ENCODE assay signal across 11 cellular contexts in the genomic region with DNA sequence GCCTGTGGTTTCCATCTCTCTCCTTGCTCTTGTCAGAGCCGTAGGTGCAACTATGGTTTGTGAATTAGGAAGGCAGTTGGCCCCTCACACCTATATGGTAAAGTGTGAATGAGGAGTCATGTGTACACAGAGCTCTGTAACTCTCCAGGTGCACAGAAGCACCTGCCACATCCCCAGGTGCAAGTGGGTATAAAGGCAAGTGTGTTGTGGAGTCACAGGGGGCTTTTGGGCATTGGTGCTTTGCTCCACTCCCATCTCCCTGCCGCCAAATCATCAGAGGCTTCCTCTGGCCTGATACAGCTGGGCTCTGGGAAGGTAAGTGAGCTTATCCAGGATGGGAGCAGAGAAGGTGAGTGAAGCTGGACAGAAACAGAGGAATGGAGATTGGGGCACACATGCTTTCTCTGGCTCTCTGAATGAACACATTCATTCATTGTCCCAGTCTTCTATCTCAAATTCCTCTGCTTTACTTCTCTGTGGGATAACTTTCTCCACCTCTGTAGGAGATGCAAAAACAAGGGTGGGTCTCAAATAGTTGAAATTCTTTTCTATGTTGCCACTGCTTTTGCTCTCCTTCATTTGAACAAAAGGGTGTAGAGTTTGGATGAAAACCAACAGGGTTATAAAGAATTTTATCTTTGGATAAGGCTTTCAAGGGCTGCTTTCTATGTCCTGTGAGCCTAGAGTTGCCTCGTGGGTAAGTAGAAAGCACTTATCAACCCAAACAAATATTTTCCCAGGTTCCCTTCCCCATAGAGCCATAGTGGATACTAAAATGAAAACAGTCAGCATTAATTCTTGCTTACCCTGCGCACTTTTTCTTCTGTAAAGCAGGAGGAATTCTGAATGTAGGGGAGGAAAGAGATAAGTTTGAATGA. TPM values are rescaled to one million over a fixed set of nuclear protein-coding genes. Genes with fewer than 3 reads are reported as not detected.
DNase-seq lines count a peak whose midpoint lies in the region; ATAC-seq and TF ChIP-seq lines count a peak whose summit lies in the region.
"Had no signal": no experiment of that assay in that cellular context is flagged by ENCODE, and none has a peak within 500 bp of the region (broad histone marks: within the 10 kb centered on the region; RNA-seq: fewer than 3 reads in every experiment).

No MANE protein-coding gene starts in this region.

- no peaks in the 10 kb centered on the region for H3K27me3 Mint-ChIP-seq in naive thymus-derived CD4-positive, alpha-beta T cell
- no peaks in the 10 kb centered on the region for H3K27me3 Mint-ChIP-seq in stimulated activated naive B cell treated with anti-CD40 and anti-IgM and Interleukin-4, amounts not matched to agents 10 μg/mL and 1 μg/mL and 100 μg/mL, for 72 hours
- H3K27me3 Mint-ChIP-seq: activated CD4-positive, alpha-beta memory T cell treated with anti-CD3 and anti-CD28 coated beads, Interleukin-2, amount 10 ng/mL, durations not matched to agents 7 days and 5 days had no signal

- H3K9me3 ChIP-seq in naive thymus-derived CD4-positive, alpha-beta T cell (ENCODE audit: control insufficient read depth in 2 of 3, low read length in 3 of 3), result no peaks in the 10 kb centered on the region
- no peaks in the 10 kb centered on the region for H3K9me3 ChIP-seq in effector memory CD4-positive, alpha-beta T cell (ENCODE audit: control insufficient read depth, low read length)
- H3K9me3 ChIP-seq in vagina, result no peaks in the 10 kb centered on the region
- H3K9me3 ChIP-seq: thoracic aorta had no signal

- TF ChIP-seq POLR2A in vagina (IDR thresholded peaks at IDR 0.05), result no peak

- no peaks in the 10 kb centered on the region for H3K36me3 ChIP-seq in naive thymus-derived CD4-positive, alpha-beta T cell (ENCODE audit: control insufficient read depth in 2 of 3, insufficient read depth in 3 of 3, low read length in 3 of 3)
- no peaks in the 10 kb centered on the region for H3K36me3 ChIP-seq in effector memory CD4-positive, alpha-beta T cell (ENCODE audit: control insufficient read depth, insufficient read depth, low read length)
- H3K36me3 ChIP-seq in vagina, result no peaks in the 10 kb centered on the region
- H3K36me3 ChIP-seq: thoracic aorta had no signal

- H3K27ac ChIP-seq in naive thymus-derived CD4-positive, alpha-beta T cell (ENCODE audit: low read depth, low read length), result no peak overlapping the region
- H3K27ac ChIP-seq in effector memory CD4-positive, alpha-beta T cell (ENCODE audit: insufficient read depth, low read length, poor library complexity, severe bottlenecking), result no peak overlapping the region
- H3K27ac ChIP-seq in vagina, result no peak overlapping the region
- H3K27ac ChIP-seq: thoracic aorta had no signal

- H3K9me3 Mint-ChIP-seq in naive thymus-derived CD4-positive, alpha-beta T cell, result peaks cover 0 to 4% (median 0%) of the 10 kb centered on the region in 11 donors
- no peaks in the 10 kb centered on the region for H3K9me3 Mint-ChIP-seq in stimulated activated naive B cell treated with anti-CD40 and anti-IgM and Interleukin-4, amounts not matched to agents 10 μg/mL and 1 μg/mL and 100 μg/mL, for 72 hours
- H3K9me3 Mint-ChIP-seq: activated CD4-positive, alpha-beta memory T cell treated with anti-CD3 and anti-CD28 coated beads, Interleukin-2, amount 10 ng/mL, durations not matched to agents 7 days and 5 days had no signal

- H3K27me3 ChIP-seq in naive thymus-derived CD4-positive, alpha-beta T cell (ENCODE audit: control insufficient read depth in 2 of 2, insufficient read depth in 2 of 2, low read length in 2 of 2), result no peaks in the 10 kb centered on the region
- H3K27me3 ChIP-seq in effector memory CD4-positive, alpha-beta T cell (replicated peaks; ENCODE audit: control insufficient read depth, insufficient read depth, low read length, poor library complexity, severe bottlenecking), result no peaks in the 10 kb centered on the region
- no peaks in the 10 kb centered on the region for H3K27me3 ChIP-seq in vagina

- peak overlapping the region in 3 of 10 donors; percentile 21 to 36 (median 29) for H3K4me3 Mint-ChIP-seq in naive thymus-derived CD4-positive, alpha-beta T cell
- H3K4me3 Mint-ChIP-seq in stimulated activated naive B cell treated with anti-CD40 and anti-IgM and Interleukin-4, amounts not matched to agents 10 μg/mL and 1 μg/mL and 100 μg/mL, for 72 hours, result no peak overlapping the region
- H3K4me3 Mint-ChIP-seq: activated CD4-positive, alpha-beta memory T cell treated with anti-CD3 and anti-CD28 coated beads, Interleukin-2, amount 10 ng/mL, durations not matched to agents 7 days and 5 days had no signal

- no peak for TF ChIP-seq CTCF in vagina (IDR thresholded peaks at IDR 0.05)

- H3K4me3 ChIP-seq in naive thymus-derived CD4-positive, alpha-beta T cell (ENCODE audit: low read length), result no peak overlapping the region
- no peak overlapping the region for H3K4me3 ChIP-seq in effector memory CD4-positive, alpha-beta T cell (ENCODE audit: insufficient read depth, low read depth, low read length, poor library complexity, severe bottlenecking)
- no peak overlapping the region for H3K4me3 ChIP-seq in vagina
- H3K4me3 ChIP-seq: skin epidermis, thoracic aorta had no signal

- POLR2A ChIA-PET in naive thymus-derived CD4-positive, alpha-beta T cell (lab: Charles Lee), result interaction anchor here (0.7 to 55.8 kb wide), 5 partner anchors 10 to 48 kb away, joined by 3 to 1138 read pairs (median 45); partner anchors contain the start of gene RIPOR2

- H3K4me1 ChIP-seq in naive thymus-derived CD4-positive, alpha-beta T cell (ENCODE audit: control insufficient read depth in 2 of 2, insufficient read depth in 2 of 2, low read length in 2 of 2), result peaks cover 23% of the 10 kb centered on the region in 2 donors
- H3K4me1 ChIP-seq in effector memory CD4-positive, alpha-beta T cell (ENCODE audit: control insufficient read depth, insufficient read depth, low read length, poor library complexity, severe bottlenecking), result peaks cover 21% of the 10 kb centered on the region
- H3K4me1 ChIP-seq in vagina, result peaks cover 7% of the 10 kb centered on the region

- peaks cover 32 to 83% (median 67%) of the 10 kb centered on the region in 7 donors for H3K4me1 Mint-ChIP-seq in naive thymus-derived CD4-positive, alpha-beta T cell
- peaks cover 14 to 44% of the 10 kb centered on the region in 2 donors for H3K4me1 Mint-ChIP-seq in stimulated activated naive B cell treated with anti-CD40 and anti-IgM and Interleukin-4, amounts not matched to agents 10 μg/mL and 1 μg/mL and 100 μg/mL, for 72 hours

- H3K36me3 Mint-ChIP-seq in naive thymus-derived CD4-positive, alpha-beta T cell, result peaks cover 0 to 17% (median 0%) of the 10 kb centered on the region in 5 donors
- H3K36me3 Mint-ChIP-seq in stimulated activated naive B cell treated with anti-CD40 and anti-IgM and Interleukin-4, amounts not matched to agents 10 μg/mL and 1 μg/mL and 100 μg/mL, for 72 hours, result peaks cover 0 to 3% of the 10 kb centered on the region in 2 donors

- peak; percentile 60 for DNase-seq in COR-L47 (lab: John Stamatoyannopoulos, UW)
- peak; percentile 45 for DNase-seq in M059J (ENCODE audit: low read depth)
- peak; percentile 79 for DNase-seq in astrocyte of the hippocampus (ENCODE audit: low read depth, low spot score)
- no peak for DNase-seq in naive thymus-derived CD4-positive, alpha-beta T cell
- no peak for DNase-seq in stimulated activated naive B cell treated with anti-CD40 and anti-IgM and Interleukin-4, amounts not matched to agents 10 μg/mL and 1 μg/mL and 100 μg/mL, for 72 hours
- no peak for DNase-seq in effector memory CD4-positive, alpha-beta T cell
- DNase-seq in vagina (ENCODE audit: extremely low spot score in 2 of 2), result no peak
- DNase-seq in COLO829 (ENCODE audit: low spot score), result no peak
- DNase-seq: activated CD4-positive, alpha-beta memory T cell treated with anti-CD3 and anti-CD28 coated beads, Interleukin-2, amount 10 ng/mL, durations not matched to agents 7 days and 5 days had no signal

- intact Hi-C loops in naive thymus-derived CD4-positive, alpha-beta T cell (cut with micrococcal nuclease), result no loop called here
- intact Hi-C loops in vagina (cut with DNase I), result no loop called here

- peak overlapping the region in 5 of 9 donors; percentile 13 to 80 (median 62) for H3K27ac Mint-ChIP-seq in naive thymus-derived CD4-positive, alpha-beta T cell
- H3K27ac Mint-ChIP-seq in stimulated activated naive B cell treated with anti-CD40 and anti-IgM and Interleukin-4, amounts not matched to agents 10 μg/mL and 1 μg/mL and 100 μg/mL, for 72 hours, result no peak overlapping the region
- H3K27ac Mint-ChIP-seq: activated CD4-positive, alpha-beta memory T cell treated with anti-CD3 and anti-CD28 coated beads, Interleukin-2, amount 10 ng/mL, durations not matched to agents 7 days and 5 days had no signal

- CTCF ChIA-PET in naive thymus-derived CD4-positive, alpha-beta T cell (lab: Charles Lee), result interaction anchor here (1.2 to 2.8 kb wide), 5 partner anchors 11 to 47 kb away, joined by 3 to 20 read pairs (median 4); partner anchors contain the start of gene RIPOR2

- ATAC-seq in naive thymus-derived CD4-positive, alpha-beta T cell, result no peak
- ATAC-seq in stimulated activated naive B cell treated with anti-CD40 and anti-IgM and Interleukin-4, amounts not matched to agents 10 μg/mL and 1 μg/mL and 100 μg/mL, for 72 hours (replicated peaks), result no peak

RNA-seq across cellular contexts. Expression of gene RIPOR2, which starts 45.0 kb away (rescaled TPM):
- total RNA-seq in M059J (2014; rRNA removed; shearing (Covaris generic)), result 18.6 and 22.9 TPM in 2 replicates
- total RNA-seq in naive thymus-derived CD4-positive, alpha-beta T cell, result 100 to 1,000 TPM; 246 to 576 (median 431) TPM
- polyA plus RNA-seq in naive thymus-derived CD4-positive, alpha-beta T cell, result 100 to 1,000 TPM; 532 to 813 TPM
- total RNA-seq in vagina, result 19.4 TPM

Comparison
In these comparisons a context has a peak if more than half of its experiments do, and no peak if none do; other contexts are left out.
1. DNase-seq: peak in COR-L47 (single experiment), M059J (single experiment) and astrocyte of the hippocampus (single experiment); none in naive thymus-derived CD4-positive, alpha-beta T cell (0 of 9), stimulated activated naive B cell treated with anti-CD40 and anti-IgM and Interleukin-4, amounts not matched to agents 10 μg/mL and 1 μg/mL and 100 μg/mL, for 72 hours (single experiment), effector memory CD4-positive, alpha-beta T cell (0 of 3), vagina (0 of 2) and COLO829 (single experiment).
2. RNA of gene RIPOR2, which starts 45.0 kb away (total RNA-seq): 246 to 576 TPM in naive thymus-derived CD4-positive, alpha-beta T cell; 18.6 to 22.9 TPM in M059J and 19.4 TPM in vagina (single experiment); every median in the first group is over 10 times any median in the second.